Comparison of ENCODE assay signal across 20 cellular contexts in genomic region chr7:134372858-134373257, GRCh38.
"Had no signal": no experiment of that assay in that cellular context is flagged by ENCODE, and none has a peak within 500 bp of the region (broad histone marks: within the 10 kb centered on the region; RNA-seq: fewer than 3 reads in every experiment).

No MANE protein-coding gene starts in this region.

- H3K9me3 ChIP-seq: MG63, SK-N-SH had no signal

- DNase-seq: KBM-7, MG63, NCI-H1092, NCI-H1105 treated with DMSO at 0.1 percent for 48 hours, NCI-H1417 treated with DMSO at 0.1 percent for 48 hours, NCI-H187, NCI-H2029, NCI-H2081 treated with DMSO at 0.1 percent for 48 hours, NCI-H2171, NCI-H226, NCI-H446, NCI-H510A, NCI-H524 treated with DMSO at 0.1 percent for 48 hours, NCI-H69, NCI-H774, RPMI8226, SHP77, SK-N-SH, SW 1271 had no signal

- H3K27me3 ChIP-seq: MG63 had no signal

- H3K36me3 ChIP-seq: MG63 had no signal

- FAIRE-seq: RCC 7860 had no signal

- H3K4me2 ChIP-seq: SK-N-SH had no signal

- H3K9me2 ChIP-seq: SK-N-SH had no signal

- H3K9ac ChIP-seq: SK-N-SH had no signal

- H3K4me3 ChIP-seq: MG63 had no signal
